In the genomic region with DNA sequence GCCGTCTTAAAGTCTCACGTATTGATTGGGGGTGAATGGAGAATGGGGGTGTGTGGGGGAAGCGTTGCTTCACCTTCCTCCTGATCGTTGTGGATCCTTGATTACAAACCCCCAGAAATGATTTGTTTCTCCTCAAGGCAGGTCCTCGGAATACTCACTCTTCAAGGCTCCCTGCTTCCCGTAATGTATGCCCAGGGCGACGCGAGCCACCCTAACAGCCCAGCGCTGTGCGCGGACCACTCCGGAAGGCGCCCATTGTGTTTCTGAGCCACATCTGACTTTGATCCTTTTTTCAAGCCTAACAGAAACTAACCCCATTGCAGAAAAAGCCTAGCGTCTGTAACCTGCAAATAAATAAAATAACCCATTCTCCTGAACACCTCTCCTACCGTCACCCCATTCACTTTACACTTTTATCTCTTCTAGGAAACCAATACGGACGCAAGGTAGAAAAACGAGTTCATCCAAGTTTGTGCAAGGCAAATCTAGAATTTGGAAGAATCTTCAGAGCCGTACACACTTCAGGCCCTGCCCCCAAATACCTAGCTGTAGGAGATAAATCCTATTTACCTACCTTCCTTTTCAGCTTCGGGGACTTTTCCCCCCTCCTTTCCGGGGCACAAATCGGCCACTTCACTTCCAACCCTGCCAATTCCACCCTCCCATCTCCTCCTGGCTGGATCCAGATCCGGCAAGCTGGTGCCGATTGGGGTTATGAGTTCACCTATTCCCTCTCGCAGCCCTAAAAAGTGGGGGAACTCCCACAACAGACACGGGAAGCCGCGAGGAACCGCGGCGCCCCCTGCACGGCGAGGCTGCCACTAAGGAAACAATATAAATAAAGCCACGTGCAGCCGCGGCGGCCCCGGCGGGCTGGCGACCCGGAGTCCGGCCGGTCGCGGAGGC, we compare ENCODE assay signal across 8 cellular contexts. TPM values are rescaled to one million over a fixed set of nuclear protein-coding genes. Genes with fewer than 3 reads are reported as not detected.
DNase-seq lines count a peak whose midpoint lies in the region; ATAC-seq and TF ChIP-seq lines count a peak whose summit lies in the region.

No MANE protein-coding gene starts in this region.

- no peak overlapping the region for H3K4me3 Mint-ChIP-seq in naive thymus-derived CD8-positive, alpha-beta T cell
- H3K4me3 Mint-ChIP-seq in activated T-helper 2 cell treated with anti-CD3 and anti-CD28 coated beads, Interferon-gamma antibody, Interleukin-2, Interleukin-4, amounts not matched to agents 10 μg/mL and 5 μg/mL and 100 μg/mL, durations not matched to agents 14 hours and 24 hours and 36 hours (ENCODE audit: low read depth) = no peak overlapping the region

- H3K9me3 Mint-ChIP-seq in naive thymus-derived CD8-positive, alpha-beta T cell = no peaks in the 10 kb centered on the region
- H3K9me3 Mint-ChIP-seq in activated T-helper 2 cell treated with anti-CD3 and anti-CD28 coated beads, Interferon-gamma antibody, Interleukin-2, Interleukin-4, amounts not matched to agents 10 μg/mL and 5 μg/mL and 100 μg/mL, durations not matched to agents 14 hours and 24 hours and 36 hours = no peaks in the 10 kb centered on the region

- TSS peak; percentile 67 for BruUV-seq in Panc1 (replicated peaks; lab: Mats Ljungman, UMichigan)

- TF ChIP-seq CTCF in Panc1 (IDR thresholded peaks at IDR 0.05) (0 out of 2 replicates have a peak, but pooled peaks have one; percentile 20), epithelial cell of esophagus (IDR thresholded peaks at IDR 0.05; ENCODE audit: insufficient read depth, low read depth, low read length, missing control alignments) (no peak)

- H3K27me3 Mint-ChIP-seq in naive thymus-derived CD8-positive, alpha-beta T cell = peaks cover 19 to 33% (median 29%) of the 10 kb centered on the region in 5 donors
- H3K27me3 Mint-ChIP-seq in activated T-helper 2 cell treated with anti-CD3 and anti-CD28 coated beads, Interferon-gamma antibody, Interleukin-2, Interleukin-4, amounts not matched to agents 10 μg/mL and 5 μg/mL and 100 μg/mL, durations not matched to agents 14 hours and 24 hours and 36 hours (ENCODE audit: low read depth) = peaks cover 40% of the 10 kb centered on the region

- H3K27ac ChIP-seq in Panc1 (ENCODE audit: low read length) = peak overlapping the region; percentile 29

- H3K4me3 ChIP-seq in Panc1 (ENCODE audit: low read depth in 2 of 2, low read length in 2 of 2) = peak overlapping the region; percentile 64 to 89
- peak overlapping the region; percentile 30 for H3K4me3 ChIP-seq in epithelial cell of esophagus (ENCODE audit: low read length)

- peak; percentile 44 for DNase-seq in NCI-H510A treated with DMSO at 0.1 percent for 48 hours (lab: John Stamatoyannopoulos, UW)
- no peak for DNase-seq in NCI-H510A (lab: John Stamatoyannopoulos, UW)
- no peak for DNase-seq in Panc1 (ENCODE audit: low read depth, low spot score)
- peak; percentile 4 for DNase-seq in epithelial cell of esophagus (ENCODE audit: low read depth)
- peak in 4 of 10 donors; percentile 0 to 17 (median 4) for DNase-seq in naive thymus-derived CD8-positive, alpha-beta T cell
- no peak for DNase-seq in activated T-helper 2 cell treated with anti-CD3 and anti-CD28 coated beads, Interferon-gamma antibody, Interleukin-2, Interleukin-4, amounts not matched to agents 10 μg/mL and 5 μg/mL and 100 μg/mL, durations not matched to agents 14 hours and 24 hours and 36 hours (ENCODE audit: low spot score)
- no peak for DNase-seq in NCI-H524 treated with DMSO at 0.1 percent for 48 hours (lab: John Stamatoyannopoulos, UW)
- DNase-seq in inferior parietal cortex (ENCODE audit: extremely low spot score) = no peak

- no peaks in the 10 kb centered on the region for H3K36me3 Mint-ChIP-seq in naive thymus-derived CD8-positive, alpha-beta T cell
- no peaks in the 10 kb centered on the region for H3K36me3 Mint-ChIP-seq in activated T-helper 2 cell treated with anti-CD3 and anti-CD28 coated beads, Interferon-gamma antibody, Interleukin-2, Interleukin-4, amounts not matched to agents 10 μg/mL and 5 μg/mL and 100 μg/mL, durations not matched to agents 14 hours and 24 hours and 36 hours (ENCODE audit: low read depth)

- H3K36me3 ChIP-seq in Panc1 (ENCODE audit: control insufficient read depth, insufficient read depth, low read length) = no peaks in the 10 kb centered on the region

- H3K4me1 Mint-ChIP-seq in naive thymus-derived CD8-positive, alpha-beta T cell = peaks cover 2 to 6% (median 5%) of the 10 kb centered on the region in 4 donors
- peaks cover 4% of the 10 kb centered on the region for H3K4me1 Mint-ChIP-seq in activated T-helper 2 cell treated with anti-CD3 and anti-CD28 coated beads, Interferon-gamma antibody, Interleukin-2, Interleukin-4, amounts not matched to agents 10 μg/mL and 5 μg/mL and 100 μg/mL, durations not matched to agents 14 hours and 24 hours and 36 hours (ENCODE audit: low read depth)

- no peaks in the 10 kb centered on the region for H3K27me3 ChIP-seq in Panc1 (ENCODE audit: control insufficient read depth, insufficient read depth, low read length)

- ATAC-seq in Panc1 = no peak; the same call in 1 of the 2 replicates
- peak; percentile 60 to 67 for ATAC-seq in naive thymus-derived CD8-positive, alpha-beta T cell

- no peaks in the 10 kb centered on the region for H3K9me3 ChIP-seq in Panc1 (ENCODE audit: control insufficient read depth, insufficient read depth, low read depth, low read length)

- CTCF ChIA-PET in Panc1 (lab: Charles Lee) = no interaction called here

- H3K27ac Mint-ChIP-seq in naive thymus-derived CD8-positive, alpha-beta T cell = no peak overlapping the region
- H3K27ac Mint-ChIP-seq in activated T-helper 2 cell treated with anti-CD3 and anti-CD28 coated beads, Interferon-gamma antibody, Interleukin-2, Interleukin-4, amounts not matched to agents 10 μg/mL and 5 μg/mL and 100 μg/mL, durations not matched to agents 14 hours and 24 hours and 36 hours = no peak overlapping the region

- in situ Hi-C loops in Panc1 (cut with HindIII; ENCODE audit: low pct_unique_long_range_greater_than_20kb, low sequenced_read_pairs) = no loop called here

- peaks cover 21% of the 10 kb centered on the region for H3K4me1 ChIP-seq in Panc1 (ENCODE audit: control insufficient read depth, insufficient read depth, low read length)

- intact Hi-C loops in Panc1 (cut with micrococcal nuclease; ENCODE audit: unreplicated experiment) = no loop called here
- intact Hi-C loops in activated T-helper 2 cell treated with anti-CD3 and anti-CD28 coated beads, Interferon-gamma antibody, Interleukin-2, Interleukin-4, amounts not matched to agents 10 μg/mL and 5 μg/mL and 100 μg/mL, durations not matched to agents 14 hours and 24 hours and 36 hours (cut with micrococcal nuclease) = loop anchor here (2.0 to 5.0 kb wide), 3 partner anchors 61 to 155 kb away; partner anchors contain the start of gene PYGO1

- POLR2A ChIA-PET in Panc1 (lab: Charles Lee) = interaction anchor here (0.6 kb wide), 1 partner anchor 31 kb away, joined by 3 read pairs; no protein-coding TSS in a partner anchor
- POLR2A ChIA-PET in naive thymus-derived CD8-positive, alpha-beta T cell (lab: Charles Lee) = no interaction called here

RNA-seq across cellular contexts. Expression of gene PRTG, which starts 1.1 kb away (rescaled TPM):
- 11.4 TPM for total RNA-seq in Panc1 (2021; ENCODE audit: unreplicated experiment)
- polyA plus RNA-seq in Panc1 (2012; ENCODE audit: insufficient read length) = 2.6 TPM
- not detected for total RNA-seq in naive thymus-derived CD8-positive, alpha-beta T cell
- polyA plus RNA-seq in naive thymus-derived CD8-positive, alpha-beta T cell = not detected
- 0.66 and 0.83 TPM in 2 replicates for total RNA-seq in activated T-helper 2 cell treated with anti-CD3 and anti-CD28 coated beads, Interferon-gamma antibody, Interleukin-2, Interleukin-4, amounts not matched to agents 10 μg/mL and 5 μg/mL and 100 μg/mL, durations not matched to agents 14 hours and 24 hours and 36 hours

Comparison
In these comparisons a context has a peak if more than half of its experiments do, and no peak if none do; other contexts are left out.
1. DNase-seq: peak in NCI-H510A treated with DMSO at 0.1 percent for 48 hours (single experiment) and epithelial cell of esophagus (single experiment); none in NCI-H510A (single experiment), Panc1 (single experiment), activated T-helper 2 cell treated with anti-CD3 and anti-CD28 coated beads, Interferon-gamma antibody, Interleukin-2, Interleukin-4, amounts not matched to agents 10 μg/mL and 5 μg/mL and 100 μg/mL, durations not matched to agents 14 hours and 24 hours and 36 hours (single experiment), NCI-H524 treated with DMSO at 0.1 percent for 48 hours (single experiment) and inferior parietal cortex (single experiment).